Comparison of ENCODE assay signal across 9 cellular contexts in the genomic region with DNA sequence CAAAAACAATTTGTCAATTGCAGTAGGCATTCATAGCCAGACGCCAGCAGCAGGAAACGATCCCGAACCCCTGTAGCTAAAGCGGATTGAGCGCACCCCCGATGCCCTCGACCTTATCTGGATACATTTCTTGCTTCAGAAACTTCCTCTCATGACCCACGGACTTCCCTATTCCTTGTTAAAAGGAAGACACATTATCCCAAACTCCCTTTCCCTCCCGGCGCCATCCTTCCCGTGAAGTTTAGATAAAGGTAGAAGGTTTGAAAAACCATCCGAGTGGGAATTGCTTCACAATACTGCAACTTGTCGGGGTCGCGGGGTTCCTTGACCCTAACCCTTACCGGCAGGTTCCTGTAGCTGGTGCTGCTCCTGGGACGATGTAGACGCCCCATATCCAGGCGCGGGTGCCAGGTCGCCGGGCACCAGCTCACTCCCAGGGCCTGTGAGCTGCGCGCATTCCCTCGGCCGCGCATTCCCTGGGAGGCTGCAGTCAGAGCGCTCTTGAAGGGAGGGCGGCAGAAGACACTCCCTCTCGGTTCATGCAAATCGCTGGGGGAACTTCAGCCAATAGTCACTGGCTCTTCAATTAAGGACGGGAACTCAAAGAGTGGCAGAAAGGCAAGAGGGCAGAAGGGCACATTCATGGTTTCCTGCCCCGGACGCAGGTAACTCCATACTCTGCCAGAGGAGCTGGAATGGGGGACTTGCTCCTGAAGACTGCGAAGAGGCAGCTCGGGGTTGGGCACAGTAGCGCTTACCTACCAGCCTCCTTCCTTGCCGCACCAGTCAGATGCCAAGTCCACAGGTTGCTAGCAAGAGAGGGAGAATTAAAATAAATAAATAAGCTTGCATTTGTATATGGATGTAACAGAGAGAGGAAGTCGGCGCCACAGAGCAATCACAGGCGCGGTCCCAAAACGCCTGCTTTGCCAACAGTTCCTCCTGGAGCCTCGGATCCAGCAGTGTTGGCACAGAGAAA. TPM values are rescaled to one million over a fixed set of nuclear protein-coding genes. Genes with fewer than 3 reads are reported as not detected.
DNase-seq lines count a peak whose midpoint lies in the region; ATAC-seq and TF ChIP-seq lines count a peak whose summit lies in the region.
"Had no signal": no experiment of that assay in that cellular context is flagged by ENCODE, and none has a peak within 500 bp of the region (broad histone marks: within the 10 kb centered on the region; RNA-seq: fewer than 3 reads in every experiment).

No MANE protein-coding gene starts in this region.

- H3K36me3 Mint-ChIP-seq in dendritic cell treated with granulocyte-macrophage colony-stimulating factor and Interleukin-4, amounts not matched to agents 40 ng/mL and 50 ng/mL, for 4 days (ENCODE audit: low read depth) = no peaks in the 10 kb centered on the region
- no peaks in the 10 kb centered on the region for H3K36me3 Mint-ChIP-seq in HFFc6 (ENCODE audit: low read depth)

- peak overlapping the region; percentile 1 for H3K4me3 Mint-ChIP-seq in dendritic cell treated with granulocyte-macrophage colony-stimulating factor and Interleukin-4, amounts not matched to agents 40 ng/mL and 50 ng/mL, for 4 days
- H3K4me3 Mint-ChIP-seq in HFFc6 = no peak overlapping the region

- in situ Hi-C loops in Caki2 (cut with HindIII; ENCODE audit: low pct_unique_long_range_greater_than_20kb, low sequenced_read_pairs) = no loop called here

- peaks cover 39% of the 10 kb centered on the region for H3K27me3 Mint-ChIP-seq in dendritic cell treated with granulocyte-macrophage colony-stimulating factor and Interleukin-4, amounts not matched to agents 40 ng/mL and 50 ng/mL, for 4 days
- H3K27me3 Mint-ChIP-seq in HFFc6 (ENCODE audit: insufficient read depth) = peaks cover 5% of the 10 kb centered on the region

- H3K27me3 ChIP-seq in lower lobe of right lung (ENCODE audit: low read depth) = peaks cover 25% of the 10 kb centered on the region

- H3K36me3 ChIP-seq in lower lobe of right lung = no peaks in the 10 kb centered on the region
- H3K36me3 ChIP-seq in urinary bladder (ENCODE audit: insufficient read depth) = no peaks in the 10 kb centered on the region

- intact Hi-C loops in dendritic cell treated with granulocyte-macrophage colony-stimulating factor and Interleukin-4, amounts not matched to agents 40 ng/mL and 50 ng/mL, for 4 days (cut with micrococcal nuclease) = no loop called here
- intact Hi-C loops in lower lobe of right lung (cut with DNase I) = no loop called here

- peak overlapping the region; percentile 67 for H3K27ac ChIP-seq in lower lobe of right lung
- no peak overlapping the region for H3K27ac ChIP-seq in urinary bladder (ENCODE audit: low read depth)

- H3K27ac Mint-ChIP-seq in dendritic cell treated with granulocyte-macrophage colony-stimulating factor and Interleukin-4, amounts not matched to agents 40 ng/mL and 50 ng/mL, for 4 days = no peak overlapping the region
- H3K27ac Mint-ChIP-seq in HFFc6 = no peak overlapping the region

- TF ChIP-seq CTCF in lower lobe of right lung (IDR thresholded peaks at IDR 0.05) = no peak
- TF ChIP-seq CTCF in HFFc6 (IDR thresholded peaks at IDR 0.05) = no peak

- peaks cover 8% of the 10 kb centered on the region for H3K4me1 Mint-ChIP-seq in dendritic cell treated with granulocyte-macrophage colony-stimulating factor and Interleukin-4, amounts not matched to agents 40 ng/mL and 50 ng/mL, for 4 days (ENCODE audit: low read depth)
- no peaks in the 10 kb centered on the region for H3K4me1 Mint-ChIP-seq in HFFc6 (ENCODE audit: low read depth)

- no peaks in the 10 kb centered on the region for H3K9me3 ChIP-seq in lower lobe of right lung

- ATAC-seq in lower lobe of right lung = peak; percentile 96 to 97

- H3K4me1 ChIP-seq in lower lobe of right lung = no peaks in the 10 kb centered on the region
- no peaks in the 10 kb centered on the region for H3K4me1 ChIP-seq in urinary bladder (ENCODE audit: insufficient read depth)

- H3K4me3 ChIP-seq in lower lobe of right lung (peak overlapping the region; percentile 51), urinary bladder (ENCODE audit: low read depth, low read length) (peak overlapping the region; percentile 10)

- WGBS in urinary bladder = 1% methylated on average over 44 of the region's 44 CpGs

- H3K9me3 Mint-ChIP-seq in dendritic cell treated with granulocyte-macrophage colony-stimulating factor and Interleukin-4, amounts not matched to agents 40 ng/mL and 50 ng/mL, for 4 days = no peaks in the 10 kb centered on the region
- H3K9me3 Mint-ChIP-seq in HFFc6 = no peaks in the 10 kb centered on the region; the same call in 1 of the 2 replicates

- DNase-seq in Caki2 (ENCODE audit: low read depth) (peak; percentile 83), NCI-H460 (ENCODE audit: extremely low read depth, low read depth) (peak; percentile 71), lower lobe of right lung (peak; percentile 76), HFFc6 (no peak)
- DNase-seq in activated CD4-positive, alpha-beta T cell treated with anti-CD3 and anti-CD28 coated beads for 4 hours = no peak
- DNase-seq in activated CD8-positive, alpha-beta memory T cell treated with anti-CD3 and anti-CD28 coated beads, Interleukin-2, amount 50 U/mL, for 48 hours = no peak

RNA-seq across cellular contexts. Expression of a gene that starts 0.7 kb away (rescaled TPM):
- 2.4 and 4.4 TPM in 2 replicates for total RNA-seq in Caki2 (2014; rRNA removed; shearing (Covaris generic); ENCODE audit: low replicate concordance)
- 4.3 and 4.5 TPM in 2 replicates for total RNA-seq in NCI-H460 (2014; rRNA removed; shearing (Covaris generic))
- 4.3 and 4.6 TPM in 2 replicates for polyA plus RNA-seq in NCI-H460 (2014; cell fraction: nucleus; rRNA removed)
- 5.7 TPM for total RNA-seq in lower lobe of right lung
- total RNA-seq in urinary bladder = 12.3 TPM
- 0.99 TPM for polyA plus RNA-seq in urinary bladder
- not detected for total RNA-seq in HFFc6 (2021; fragmentation: NEBNext Ultra II Directional; extraction: Animal tissue kit (Norgen Biotek cat#: 25700))
- total RNA-seq: T-helper 2 cell treated with Interferon-gamma antibody and Interleukin-4, amounts not matched to agents 100 ng/mL and 5 ng/mL, for 36 hours had no signal

Comparison
In these comparisons a context has a peak if more than half of its experiments do, and no peak if none do; other contexts are left out.
1. DNase-seq: peak in Caki2 (single experiment), NCI-H460 (single experiment) and lower lobe of right lung (single experiment); none in activated CD4-positive, alpha-beta T cell treated with anti-CD3 and anti-CD28 coated beads for 4 hours (0 of 2), HFFc6 (single experiment) and activated CD8-positive, alpha-beta memory T cell treated with anti-CD3 and anti-CD28 coated beads, Interleukin-2, amount 50 U/mL, for 48 hours (single experiment).